1 cellular context compared by ENCODE assay signal in genomic region chr3:9932535-9932842, GRCh38.
TF ChIP-seq lines count a peak whose summit lies in the region.

No MANE protein-coding gene starts in this region.

TF ChIP-seq in liver, 16 proteins besides CTCF, POLR2A, EP300 and RAD21 (continued from another document):
- TF ChIP-seq REST (IDR thresholded peaks at IDR 0.05) (no peak), TAF1 (conservative IDR thresholded peaks at IDR 0.05) (no peak), NR2F2 (IDR thresholded peaks at IDR 0.05) (no peak), EGR1 (IDR thresholded peaks at IDR 0.05; ENCODE audit: low read depth in 2 of 2) (no peak), HNF4A (conservative IDR thresholded peaks at IDR 0.05) (no peak), JUND (IDR thresholded peaks at IDR 0.05) (no peak)
